In the genomic region with DNA sequence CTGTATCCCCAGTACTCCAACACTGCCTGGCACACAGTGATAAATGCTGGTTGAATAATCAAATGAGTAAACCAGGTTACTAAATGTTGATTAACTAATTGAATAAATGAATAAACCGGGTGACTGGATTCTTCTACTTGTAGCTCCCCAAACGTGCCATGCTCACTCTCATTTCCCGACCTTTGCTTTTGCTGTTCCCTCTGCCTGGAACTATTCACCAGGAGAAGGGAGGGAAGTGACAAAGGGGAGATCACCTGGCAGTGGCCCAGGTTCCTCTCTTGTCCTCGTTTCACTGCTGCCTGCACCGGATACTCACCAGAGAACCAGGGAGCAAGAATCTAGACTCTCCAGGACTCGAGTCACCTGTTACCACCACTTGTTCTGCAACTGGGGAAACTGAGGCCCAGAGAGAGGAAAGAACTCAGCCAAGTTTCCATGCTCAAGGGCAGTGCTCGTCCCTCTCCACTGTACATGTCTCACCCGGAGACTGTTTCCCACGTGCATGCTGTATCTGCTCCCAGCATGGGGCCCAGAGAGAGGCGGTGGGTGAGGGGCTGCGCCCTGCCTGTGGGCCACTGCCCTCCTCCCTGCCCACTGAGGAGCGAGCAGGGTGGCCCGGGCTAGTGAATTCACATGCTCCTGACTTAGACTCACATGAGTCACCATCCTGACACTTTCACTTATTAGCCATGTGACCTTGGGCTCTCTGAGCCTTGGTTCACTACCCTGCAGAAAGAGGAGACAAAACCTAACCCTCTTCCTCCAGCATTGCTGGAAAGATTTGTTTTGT, we compare ENCODE assay signal across 1 cellular context.
A peak's percentile ranks its signal among the peaks of the same experiment; 100 is the strongest.
TF ChIP-seq lines count a peak whose summit lies in the region.

No MANE protein-coding gene starts in this region.

TF ChIP-seq in K562, 482 proteins besides CTCF, POLR2A, EP300 and RAD21 (continued from another document and continues in another):
- TF ChIP-seq, protein P1, sequence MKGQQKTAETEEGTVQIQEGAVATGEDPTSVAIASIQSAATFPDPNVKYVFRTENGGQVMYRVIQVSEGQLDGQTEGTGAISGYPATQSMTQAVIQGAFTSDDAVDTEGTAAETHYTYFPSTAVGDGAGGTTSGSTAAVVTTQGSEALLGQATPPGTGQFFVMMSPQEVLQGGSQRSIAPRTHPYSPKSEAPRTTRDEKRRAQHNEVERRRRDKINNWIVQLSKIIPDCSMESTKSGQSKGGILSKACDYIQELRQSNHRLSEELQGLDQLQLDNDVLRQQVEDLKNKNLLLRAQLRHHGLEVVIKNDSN (CRISPR knock-in tag; IDR thresholded peaks at IDR 0.05) = peak; percentile 85
- TF ChIP-seq ERF (CRISPR knock-in tag; IDR thresholded peaks at IDR 0.05) (no peak), XRCC3 (IDR thresholded peaks at IDR 0.05) (no peak), JUN (IDR thresholded peaks at IDR 0.05; ENCODE audit: borderline replicate concordance, low read depth, low read length) (peak; percentile 43; the same call in 1 of the 2 replicates), JUN (CRISPR knock-in tag; IDR thresholded peaks at IDR 0.05; ENCODE audit: borderline replicate concordance) (no peak), ZNF124 (CRISPR knock-in tag; IDR thresholded peaks at IDR 0.05) (no peak), JUND (IDR thresholded peaks at IDR 0.05; ENCODE audit: borderline replicate concordance, low read depth, low read length) (peak; percentile 62; the same call in 1 of the 2 replicates), JUND (tag; IDR thresholded peaks at IDR 0.05; ENCODE audit: borderline replicate concordance, low read depth, low read length) (peak; percentile 60; the same call in 1 of the 3 replicates), FOXA1 (IDR thresholded peaks at IDR 0.05; ENCODE audit: borderline replicate concordance) (no peak), HSF4 (CRISPR knock-in tag; IDR thresholded peaks at IDR 0.05; ENCODE audit: borderline replicate concordance) (no peak), FOSL1 (tag; conservative IDR thresholded peaks at IDR 0.05) (peak; percentile 88), PTRF (tag; IDR thresholded peaks at IDR 0.05) (no peak), PYGO2 (tag; IDR thresholded peaks at IDR 0.05) (no peak), ARID2 (IDR thresholded peaks at IDR 0.05) (no peak), SIN3B (IDR thresholded peaks at IDR 0.05; ENCODE audit: low read depth) (no peak), HNRNPH1 (optimal IDR thresholded peaks at IDR 0.05; ENCODE audit: low read depth, low read length) (no peak), ZFP30 (CRISPR knock-in tag; IDR thresholded peaks at IDR 0.05; ENCODE audit: borderline replicate concordance) (no peak), L3MBTL2 (IDR thresholded peaks at IDR 0.05) (0 out of 2 replicates have a peak, but pooled peaks have one; percentile 16), NFIC (IDR thresholded peaks at IDR 0.05) (no peak), BHLHE40 (IDR thresholded peaks at IDR 0.05; ENCODE audit: low read length) (peak; percentile 38; the same call in 1 of the 2 replicates), NFRKB (IDR thresholded peaks at IDR 0.05; ENCODE audit: low read depth) (no peak), NFXL1 (CRISPR knock-in tag; IDR thresholded peaks at IDR 0.05) (no peak), BRD9 (IDR thresholded peaks at IDR 0.05; ENCODE audit: low read depth, partially characterized antibody) (no peak)
- TF ChIP-seq, protein P2, sequence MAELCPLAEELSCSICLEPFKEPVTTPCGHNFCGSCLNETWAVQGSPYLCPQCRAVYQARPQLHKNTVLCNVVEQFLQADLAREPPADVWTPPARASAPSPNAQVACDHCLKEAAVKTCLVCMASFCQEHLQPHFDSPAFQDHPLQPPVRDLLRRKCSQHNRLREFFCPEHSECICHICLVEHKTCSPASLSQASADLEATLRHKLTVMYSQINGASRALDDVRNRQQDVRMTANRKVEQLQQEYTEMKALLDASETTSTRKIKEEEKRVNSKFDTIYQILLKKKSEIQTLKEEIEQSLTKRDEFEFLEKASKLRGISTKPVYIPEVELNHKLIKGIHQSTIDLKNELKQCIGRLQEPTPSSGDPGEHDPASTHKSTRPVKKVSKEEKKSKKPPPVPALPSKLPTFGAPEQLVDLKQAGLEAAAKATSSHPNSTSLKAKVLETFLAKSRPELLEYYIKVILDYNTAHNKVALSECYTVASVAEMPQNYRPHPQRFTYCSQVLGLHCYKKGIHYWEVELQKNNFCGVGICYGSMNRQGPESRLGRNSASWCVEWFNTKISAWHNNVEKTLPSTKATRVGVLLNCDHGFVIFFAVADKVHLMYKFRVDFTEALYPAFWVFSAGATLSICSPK (IDR thresholded peaks at IDR 0.05; ENCODE audit: borderline replicate concordance) = no peak
- TF ChIP-seq, protein P3, sequence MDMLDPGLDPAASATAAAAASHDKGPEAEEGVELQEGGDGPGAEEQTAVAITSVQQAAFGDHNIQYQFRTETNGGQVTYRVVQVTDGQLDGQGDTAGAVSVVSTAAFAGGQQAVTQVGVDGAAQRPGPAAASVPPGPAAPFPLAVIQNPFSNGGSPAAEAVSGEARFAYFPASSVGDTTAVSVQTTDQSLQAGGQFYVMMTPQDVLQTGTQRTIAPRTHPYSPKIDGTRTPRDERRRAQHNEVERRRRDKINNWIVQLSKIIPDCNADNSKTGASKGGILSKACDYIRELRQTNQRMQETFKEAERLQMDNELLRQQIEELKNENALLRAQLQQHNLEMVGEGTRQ (CRISPR knock-in tag; IDR thresholded peaks at IDR 0.05) = peak; percentile 60
- TF ChIP-seq, protein P4, sequence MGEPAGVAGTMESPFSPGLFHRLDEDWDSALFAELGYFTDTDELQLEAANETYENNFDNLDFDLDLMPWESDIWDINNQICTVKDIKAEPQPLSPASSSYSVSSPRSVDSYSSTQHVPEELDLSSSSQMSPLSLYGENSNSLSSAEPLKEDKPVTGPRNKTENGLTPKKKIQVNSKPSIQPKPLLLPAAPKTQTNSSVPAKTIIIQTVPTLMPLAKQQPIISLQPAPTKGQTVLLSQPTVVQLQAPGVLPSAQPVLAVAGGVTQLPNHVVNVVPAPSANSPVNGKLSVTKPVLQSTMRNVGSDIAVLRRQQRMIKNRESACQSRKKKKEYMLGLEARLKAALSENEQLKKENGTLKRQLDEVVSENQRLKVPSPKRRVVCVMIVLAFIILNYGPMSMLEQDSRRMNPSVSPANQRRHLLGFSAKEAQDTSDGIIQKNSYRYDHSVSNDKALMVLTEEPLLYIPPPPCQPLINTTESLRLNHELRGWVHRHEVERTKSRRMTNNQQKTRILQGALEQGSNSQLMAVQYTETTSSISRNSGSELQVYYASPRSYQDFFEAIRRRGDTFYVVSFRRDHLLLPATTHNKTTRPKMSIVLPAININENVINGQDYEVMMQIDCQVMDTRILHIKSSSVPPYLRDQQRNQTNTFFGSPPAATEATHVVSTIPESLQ (CRISPR knock-in tag; IDR thresholded peaks at IDR 0.05) = no peak
- TF ChIP-seq, protein P5, sequence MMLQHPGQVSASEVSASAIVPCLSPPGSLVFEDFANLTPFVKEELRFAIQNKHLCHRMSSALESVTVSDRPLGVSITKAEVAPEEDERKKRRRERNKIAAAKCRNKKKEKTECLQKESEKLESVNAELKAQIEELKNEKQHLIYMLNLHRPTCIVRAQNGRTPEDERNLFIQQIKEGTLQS (IDR thresholded peaks at IDR 0.05) = peak; percentile 72
- TF ChIP-seq, protein P5 (CRISPR knock-in tag; conservative IDR thresholded peaks at IDR 0.05) = no peak
- TF ChIP-seq, protein P6, sequence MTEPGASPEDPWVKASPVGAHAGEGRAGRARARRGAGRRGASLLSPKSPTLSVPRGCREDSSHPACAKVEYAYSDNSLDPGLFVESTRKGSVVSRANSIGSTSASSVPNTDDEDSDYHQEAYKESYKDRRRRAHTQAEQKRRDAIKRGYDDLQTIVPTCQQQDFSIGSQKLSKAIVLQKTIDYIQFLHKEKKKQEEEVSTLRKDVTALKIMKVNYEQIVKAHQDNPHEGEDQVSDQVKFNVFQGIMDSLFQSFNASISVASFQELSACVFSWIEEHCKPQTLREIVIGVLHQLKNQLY (CRISPR knock-in tag; conservative IDR thresholded peaks at IDR 0.05) = no peak
- TF ChIP-seq, protein P7, sequence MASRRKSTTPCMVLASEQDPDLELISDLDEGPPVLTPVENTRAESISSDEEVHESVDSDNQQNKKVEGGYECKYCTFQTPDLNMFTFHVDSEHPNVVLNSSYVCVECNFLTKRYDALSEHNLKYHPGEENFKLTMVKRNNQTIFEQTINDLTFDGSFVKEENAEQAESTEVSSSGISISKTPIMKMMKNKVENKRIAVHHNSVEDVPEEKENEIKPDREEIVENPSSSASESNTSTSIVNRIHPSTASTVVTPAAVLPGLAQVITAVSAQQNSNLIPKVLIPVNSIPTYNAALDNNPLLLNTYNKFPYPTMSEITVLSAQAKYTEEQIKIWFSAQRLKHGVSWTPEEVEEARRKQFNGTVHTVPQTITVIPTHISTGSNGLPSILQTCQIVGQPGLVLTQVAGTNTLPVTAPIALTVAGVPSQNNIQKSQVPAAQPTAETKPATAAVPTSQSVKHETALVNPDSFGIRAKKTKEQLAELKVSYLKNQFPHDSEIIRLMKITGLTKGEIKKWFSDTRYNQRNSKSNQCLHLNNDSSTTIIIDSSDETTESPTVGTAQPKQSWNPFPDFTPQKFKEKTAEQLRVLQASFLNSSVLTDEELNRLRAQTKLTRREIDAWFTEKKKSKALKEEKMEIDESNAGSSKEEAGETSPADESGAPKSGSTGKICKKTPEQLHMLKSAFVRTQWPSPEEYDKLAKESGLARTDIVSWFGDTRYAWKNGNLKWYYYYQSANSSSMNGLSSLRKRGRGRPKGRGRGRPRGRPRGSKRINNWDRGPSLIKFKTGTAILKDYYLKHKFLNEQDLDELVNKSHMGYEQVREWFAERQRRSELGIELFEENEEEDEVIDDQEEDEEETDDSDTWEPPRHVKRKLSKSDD (conservative IDR thresholded peaks at IDR 0.05; ENCODE audit: low read length) = no peak
- TF ChIP-seq, protein P8, sequence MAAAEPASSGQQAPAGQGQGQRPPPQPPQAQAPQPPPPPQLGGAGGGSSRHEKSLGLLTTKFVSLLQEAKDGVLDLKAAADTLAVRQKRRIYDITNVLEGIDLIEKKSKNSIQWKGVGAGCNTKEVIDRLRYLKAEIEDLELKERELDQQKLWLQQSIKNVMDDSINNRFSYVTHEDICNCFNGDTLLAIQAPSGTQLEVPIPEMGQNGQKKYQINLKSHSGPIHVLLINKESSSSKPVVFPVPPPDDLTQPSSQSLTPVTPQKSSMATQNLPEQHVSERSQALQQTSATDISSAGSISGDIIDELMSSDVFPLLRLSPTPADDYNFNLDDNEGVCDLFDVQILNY (CRISPR knock-in tag; IDR thresholded peaks at IDR 0.05) = no peak
- TF ChIP-seq, protein P9, sequence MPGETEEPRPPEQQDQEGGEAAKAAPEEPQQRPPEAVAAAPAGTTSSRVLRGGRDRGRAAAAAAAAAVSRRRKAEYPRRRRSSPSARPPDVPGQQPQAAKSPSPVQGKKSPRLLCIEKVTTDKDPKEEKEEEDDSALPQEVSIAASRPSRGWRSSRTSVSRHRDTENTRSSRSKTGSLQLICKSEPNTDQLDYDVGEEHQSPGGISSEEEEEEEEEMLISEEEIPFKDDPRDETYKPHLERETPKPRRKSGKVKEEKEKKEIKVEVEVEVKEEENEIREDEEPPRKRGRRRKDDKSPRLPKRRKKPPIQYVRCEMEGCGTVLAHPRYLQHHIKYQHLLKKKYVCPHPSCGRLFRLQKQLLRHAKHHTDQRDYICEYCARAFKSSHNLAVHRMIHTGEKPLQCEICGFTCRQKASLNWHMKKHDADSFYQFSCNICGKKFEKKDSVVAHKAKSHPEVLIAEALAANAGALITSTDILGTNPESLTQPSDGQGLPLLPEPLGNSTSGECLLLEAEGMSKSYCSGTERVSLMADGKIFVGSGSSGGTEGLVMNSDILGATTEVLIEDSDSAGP (CRISPR knock-in tag; IDR thresholded peaks at IDR 0.05) = no peak
